In genomic region chr15:31265871-31266711, GRCh38 we compare ENCODE assay signal across 8 cellular contexts.
DNase-seq lines count a peak whose midpoint lies in the region; ATAC-seq and TF ChIP-seq lines count a peak whose summit lies in the region.

No MANE protein-coding gene starts in this region.

- no peaks in the 10 kb centered on the region for H3K36me3 Mint-ChIP-seq in activated CD8-positive, alpha-beta T cell treated with anti-CD3 and anti-CD28 coated beads, Interleukin-2, amount 10 ng/mL, durations not matched to agents 7 days and 5 days (ENCODE audit: low read depth)

- H3K9me2 ChIP-seq in Karpas-422 (replicated peaks; ENCODE audit: insufficient read depth, low read length), result no peaks in the 10 kb centered on the region

- H3K27ac ChIP-seq in Karpas-422 (ENCODE audit: low read length), result peak overlapping the region; percentile 98

- H3K4me1 ChIP-seq in Karpas-422 (ENCODE audit: low read length), result peaks cover 78% of the 10 kb centered on the region

- 0 out of 2 replicates have a peak overlapping the region, but pooled peaks have one; percentile 14 for H2AFZ ChIP-seq in Karpas-422 (ENCODE audit: low read length)

- no peaks in the 10 kb centered on the region for H3K9me3 ChIP-seq in Karpas-422 (ENCODE audit: low read length)

- no peaks in the 10 kb centered on the region for H3K27me3 ChIP-seq in Karpas-422 (ENCODE audit: low read length)

- peak overlapping the region; percentile 61 for H3K4me3 Mint-ChIP-seq in activated CD8-positive, alpha-beta T cell treated with anti-CD3 and anti-CD28 coated beads, Interleukin-2, amount 10 ng/mL, durations not matched to agents 7 days and 5 days

- POLR2A ChIA-PET in activated CD8-positive, alpha-beta T cell treated with anti-CD3 and anti-CD28 coated beads, Interleukin-2, amount 10 ng/mL, durations not matched to agents 7 days and 5 days (lab: Charles Lee), result interaction anchor here (0.6 to 5.6 kb wide), 9 partner anchors 9 to 168 kb away, joined by 3 to 44 read pairs (median 4); partner anchors contain the start of gene KLF13

- peak; percentile 74 for DNase-seq in GM10266 (ENCODE audit: extremely low spot score)
- peak; percentile 76 for DNase-seq in Karpas-422
- peak; percentile 87 for DNase-seq in activated CD8-positive, alpha-beta T cell treated with anti-CD3 and anti-CD28 coated beads, Interleukin-2, amount 10 ng/mL, durations not matched to agents 7 days and 5 days
- DNase-seq in fibroblast of peridontal ligament (ENCODE audit: extremely low read depth), result peak; percentile 37
- peak; percentile 30 for DNase-seq in stimulated activated CD4-positive, alpha-beta T cell treated with anti-CD3 and anti-CD28 coated beads, Interleukin-12 subunit alpha, Interleukin-12 subunit beta, amount 100 ng/mL, for 4 hours
- no peak for DNase-seq in NCI-H1436 (lab: John Stamatoyannopoulos, UW)
- no peak for DNase-seq in COR-L47 (lab: John Stamatoyannopoulos, UW)

- peak overlapping the region; percentile 95 for H3K27ac Mint-ChIP-seq in activated CD8-positive, alpha-beta T cell treated with anti-CD3 and anti-CD28 coated beads, Interleukin-2, amount 10 ng/mL, durations not matched to agents 7 days and 5 days

- no peaks in the 10 kb centered on the region for H3K27me3 Mint-ChIP-seq in activated CD8-positive, alpha-beta T cell treated with anti-CD3 and anti-CD28 coated beads, Interleukin-2, amount 10 ng/mL, durations not matched to agents 7 days and 5 days (ENCODE audit: low read depth)

- H3K9ac ChIP-seq in Karpas-422 (ENCODE audit: low read length), result peak overlapping the region; percentile 77

- H3K4me2 ChIP-seq in Karpas-422 (ENCODE audit: low read depth, low read length, poor library complexity, severe bottlenecking), result peak overlapping the region; percentile 74

- H3K79me2 ChIP-seq in Karpas-422 (ENCODE audit: low read length), result no peaks in the 10 kb centered on the region

- no peaks in the 10 kb centered on the region for H4K20me1 ChIP-seq in Karpas-422 (ENCODE audit: insufficient read depth, low read depth, low read length)

- CTCF ChIA-PET in activated CD8-positive, alpha-beta T cell treated with anti-CD3 and anti-CD28 coated beads, Interleukin-2, amount 10 ng/mL, durations not matched to agents 7 days and 5 days (lab: Charles Lee), result interaction anchor here (0.7 to 2.8 kb wide), 4 partner anchors 15 to 222 kb away, joined by 3 to 19 read pairs (median 3); no protein-coding TSS in a partner anchor

- H3K4me3 ChIP-seq in Karpas-422 (ENCODE audit: low read length), result no peak overlapping the region; the same call in 1 of the 2 replicates

- peak; percentile 57 for ATAC-seq in GM21576 (IDR thresholded peaks at IDR 0.05; ENCODE audit: unreplicated experiment)
- ATAC-seq in activated CD8-positive, alpha-beta T cell treated with anti-CD3 and anti-CD28 coated beads, Interleukin-2, amount 10 ng/mL, durations not matched to agents 7 days and 5 days, result peak; percentile 77

- no peaks in the 10 kb centered on the region for H3K36me3 ChIP-seq in Karpas-422 (ENCODE audit: insufficient read depth, low read length)

- peaks cover 95% of the 10 kb centered on the region for H3K4me1 Mint-ChIP-seq in activated CD8-positive, alpha-beta T cell treated with anti-CD3 and anti-CD28 coated beads, Interleukin-2, amount 10 ng/mL, durations not matched to agents 7 days and 5 days (ENCODE audit: low read depth)

- H3K9me3 Mint-ChIP-seq in activated CD8-positive, alpha-beta T cell treated with anti-CD3 and anti-CD28 coated beads, Interleukin-2, amount 10 ng/mL, durations not matched to agents 7 days and 5 days (ENCODE audit: insufficient read depth), result no peaks in the 10 kb centered on the region

- TF ChIP-seq CTCF in GM10266 (IDR thresholded peaks at IDR 0.05; ENCODE audit: control insufficient read depth, insufficient read depth, low read depth, missing control alignments), result no peak

Comparison
In these comparisons a context has a peak if more than half of its experiments do, and no peak if none do; other contexts are left out.
1. DNase-seq: peak in GM10266 (single experiment), Karpas-422 (single experiment), activated CD8-positive, alpha-beta T cell treated with anti-CD3 and anti-CD28 coated beads, Interleukin-2, amount 10 ng/mL, durations not matched to agents 7 days and 5 days (single experiment), fibroblast of peridontal ligament (single experiment) and stimulated activated CD4-positive, alpha-beta T cell treated with anti-CD3 and anti-CD28 coated beads, Interleukin-12 subunit alpha, Interleukin-12 subunit beta, amount 100 ng/mL, for 4 hours (single experiment); none in NCI-H1436 (single experiment) and COR-L47 (single experiment).